ENCODE assay signal across 11 cellular contexts in genomic region chr7:149245244-149245643, GRCh38. TPM values are rescaled to one million over a fixed set of nuclear protein-coding genes. Genes with fewer than 3 reads are reported as not detected.
A peak's percentile ranks its signal among the peaks of the same experiment; 100 is the strongest.
DNase-seq lines count a peak whose midpoint lies in the region; ATAC-seq and TF ChIP-seq lines count a peak whose summit lies in the region.
"Had no signal": no experiment of that assay in that cellular context is flagged by ENCODE, and none has a peak within 500 bp of the region (broad histone marks: within the 10 kb centered on the region; RNA-seq: fewer than 3 reads in every experiment).

No MANE protein-coding gene starts in this region.

- TF ChIP-seq POLR2A in stomach (IDR thresholded peaks at IDR 0.05) (no peak), breast epithelium (IDR thresholded peaks at IDR 0.05) (no peak)

- no peak for TF ChIP-seq CTCF in stomach (IDR thresholded peaks at IDR 0.05)
- TF ChIP-seq CTCF in breast epithelium (IDR thresholded peaks at IDR 0.05), result no peak

- H3K27ac ChIP-seq in stomach (no peak overlapping the region), breast epithelium (no peak overlapping the region)

- H3K27me3 Mint-ChIP-seq in activated T-cell treated with anti-CD3 and anti-CD28 coated beads, Interleukin-2, amount 50 U/mL, for 4 hours (ENCODE audit: low read depth), result no peaks in the 10 kb centered on the region
- H3K27me3 Mint-ChIP-seq: brain had no signal

- H3K4me3 Mint-ChIP-seq in activated T-cell treated with anti-CD3 and anti-CD28 coated beads, Interleukin-2, amount 50 U/mL, for 4 hours, result peak overlapping the region; percentile 8
- H3K4me3 Mint-ChIP-seq: T-helper 1 cell treated with Interleukin-12 subunit alpha and Interleukin-12 subunit beta and Interleukin-4 antibody, amounts not matched to agents 30 μg/mL and 1 μg/mL, for 36 hours had no signal

- H3K36me3 Mint-ChIP-seq in activated T-cell treated with anti-CD3 and anti-CD28 coated beads, Interleukin-2, amount 50 U/mL, for 4 hours (ENCODE audit: insufficient read depth), result peaks cover 21% of the 10 kb centered on the region

- H3K9me3 ChIP-seq in stomach (no peaks in the 10 kb centered on the region), breast epithelium (peaks cover 0 to 6% of the 10 kb centered on the region in 2 donors)

- no peak for DNase-seq in activated CD4-positive, CD25-positive, alpha-beta regulatory T cell treated with anti-CD3 and anti-CD28 coated beads, Interleukin-2, amount 50 U/mL, for 72 hours
- no peak for DNase-seq in activated T-cell treated with anti-CD3 and anti-CD28 coated beads, Interleukin-2, amount 50 U/mL, for 4 hours
- DNase-seq in stimulated activated CD4-positive, alpha-beta T cell treated with anti-CD3 and anti-CD28 coated beads, Interleukin-4, amount 100 ng/mL, for 1 hour, result peak; percentile 31
- no peak for DNase-seq in foreskin melanocyte
- DNase-seq in stomach, result no peak
- no peak for DNase-seq in breast epithelium (ENCODE audit: low spot score in 2 of 2)
- DNase-seq: glutamatergic neuron had no signal

- 65 to 73% (median 70%) methylated on average over 5 of the region's 5 CpGs for whole genome bisulfite sequencing in stomach, 5 donors

- peaks cover 3 to 8% (median 5%) of the 10 kb centered on the region in 4 donors for H3K36me3 ChIP-seq in stomach
- H3K36me3 ChIP-seq in breast epithelium, result no peaks in the 10 kb centered on the region

- H3K9me3 Mint-ChIP-seq in activated T-cell treated with anti-CD3 and anti-CD28 coated beads, Interleukin-2, amount 50 U/mL, for 4 hours, result no peaks in the 10 kb centered on the region

- peaks cover 9 to 23% (median 13%) of the 10 kb centered on the region in 4 donors for H3K4me1 ChIP-seq in stomach
- peaks cover 0 to 9% of the 10 kb centered on the region in 2 donors for H3K4me1 ChIP-seq in breast epithelium

- intact Hi-C loops in stomach (cut with DNase I; ENCODE audit: low total_unique reads), result no loop called here
- intact Hi-C loops in breast epithelium (cut with DNase I; ENCODE audit: low total_unique reads), result no loop called here

- peaks cover 60% of the 10 kb centered on the region for H3K4me1 Mint-ChIP-seq in activated T-cell treated with anti-CD3 and anti-CD28 coated beads, Interleukin-2, amount 50 U/mL, for 4 hours (ENCODE audit: low read depth)

- H3K27me3 ChIP-seq in stomach, result no peaks in the 10 kb centered on the region
- no peaks in the 10 kb centered on the region for H3K27me3 ChIP-seq in breast epithelium

- TF ChIP-seq EP300 in stomach (IDR thresholded peaks at IDR 0.05), result no peak

- ATAC-seq in activated CD4-positive, CD25-positive, alpha-beta regulatory T cell treated with anti-CD3 and anti-CD28 coated beads, Interleukin-2, amount 50 U/mL, for 24 hours, result peak; percentile 83 to 84
- peak; percentile 63 for ATAC-seq in HG02885 (IDR thresholded peaks at IDR 0.05; ENCODE audit: poor library complexity, unreplicated experiment)
- peak; percentile 85 for ATAC-seq in activated T-cell treated with anti-CD3 and anti-CD28 coated beads, Interleukin-2, amount 50 U/mL, for 4 hours

- H3K4me3 ChIP-seq in stomach (no peak overlapping the region), breast epithelium (no peak overlapping the region)

RNA-seq across cellular contexts. Expression of gene ZNF212, which starts 5.8 kb away (rescaled TPM):
- total RNA-seq in activated T-cell treated with anti-CD3 and anti-CD28 coated beads, Interleukin-2, amount 50 U/mL, for 4 hours, result 10 to 100 TPM; 19.3 to 22.4 (median 20.5) TPM
- total RNA-seq in stomach (10 to 100 TPM in 2 of 5 donors, 1 to 10 TPM in 3; 2.9 to 42.9 (median 7.3) TPM), breast epithelium (10 to 100 TPM in 1 of 3 donors, 1 to 10 TPM in 2; 4.3 to 12.4 (median 9.8) TPM)
- polyA plus RNA-seq in stomach, result 1 to 10 TPM; 5.4 to 6.4 (median 6.4) TPM

RNA-seq across cellular contexts. Expression of gene ZNF783, which starts 16.8 kb away (rescaled TPM):
- total RNA-seq in activated T-cell treated with anti-CD3 and anti-CD28 coated beads, Interleukin-2, amount 50 U/mL, for 4 hours, result 10 to 100 TPM; 24.0 to 28.5 (median 24.5) TPM
- total RNA-seq in stomach, result 10 to 100 TPM in 4 of 5 donors, 1 to 10 TPM in 1; 8.5 to 31.2 (median 15.4) TPM
- polyA plus RNA-seq in stomach, result 1 to 10 TPM; 3.7 to 6.5 (median 4.1) TPM
- 10 to 100 TPM; 13.6 to 23.9 (median 17.6) TPM for total RNA-seq in breast epithelium

RNA-seq across cellular contexts. Expression of gene ZNF282, which starts 49.9 kb away (rescaled TPM):
- 10 to 100 TPM; 36.1 to 39.7 (median 38.3) TPM for total RNA-seq in activated T-cell treated with anti-CD3 and anti-CD28 coated beads, Interleukin-2, amount 50 U/mL, for 4 hours
- 10 to 100 TPM; 12.6 to 86.0 (median 18.9) TPM for total RNA-seq in stomach
- 1 to 10 TPM; 8.4 to 9.9 (median 8.6) TPM for polyA plus RNA-seq in stomach
- total RNA-seq in breast epithelium, result 10 to 100 TPM; 13.0 to 19.2 (median 17.4) TPM
